Comparison of ENCODE assay signal across 20 cellular contexts in the genomic region with DNA sequence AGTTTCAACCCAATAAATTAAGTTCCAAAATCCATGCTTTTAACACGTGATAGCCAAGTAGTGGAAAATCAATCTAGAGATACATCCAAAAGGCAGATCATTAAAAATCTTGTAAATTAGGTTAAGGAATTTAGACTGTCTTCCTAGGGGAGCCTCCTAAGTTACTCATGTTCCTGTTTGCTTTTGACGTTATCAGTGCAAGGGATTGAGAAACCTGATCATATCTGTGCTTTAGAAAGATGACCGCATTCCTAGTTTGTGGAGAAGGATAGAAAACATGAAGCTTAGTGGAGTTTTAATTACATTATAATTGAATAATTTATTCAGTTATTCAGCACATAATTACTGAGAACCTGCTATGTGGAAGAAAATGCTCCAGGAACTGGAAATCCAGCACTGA.
DNase-seq lines count a peak whose midpoint lies in the region; ATAC-seq and TF ChIP-seq lines count a peak whose summit lies in the region.
"Had no signal": no experiment of that assay in that cellular context is flagged by ENCODE, and none has a peak within 500 bp of the region (broad histone marks: within the 10 kb centered on the region; RNA-seq: fewer than 3 reads in every experiment).

No MANE protein-coding gene starts in this region.

- H3K36me3 Mint-ChIP-seq in glutamatergic neuron (ENCODE audit: unreplicated experiment): no peaks in the 10 kb centered on the region
- H3K36me3 Mint-ChIP-seq in activated CD8-positive, alpha-beta memory T cell treated with anti-CD3 and anti-CD28 coated beads, Interleukin-2, amount 10 ng/mL, durations not matched to agents 7 days and 5 days: no peaks in the 10 kb centered on the region
- H3K36me3 Mint-ChIP-seq: CD14-positive monocyte; CD4-positive, alpha-beta memory T cell had no signal

- peaks cover 9% of the 10 kb centered on the region for H3K4me1 Mint-ChIP-seq in glutamatergic neuron (ENCODE audit: low read depth, unreplicated experiment)
- H3K4me1 Mint-ChIP-seq in activated CD8-positive, alpha-beta memory T cell treated with anti-CD3 and anti-CD28 coated beads, Interleukin-2, amount 10 ng/mL, durations not matched to agents 7 days and 5 days: no peaks in the 10 kb centered on the region
- H3K4me1 Mint-ChIP-seq: B cell; CD14-positive monocyte; CD4-positive, alpha-beta memory T cell had no signal

- H3K4me1 ChIP-seq in BLaER1 (peaks cover 6% of the 10 kb centered on the region; the same call in 1 of the 2 replicates), uterus (no peaks in the 10 kb centered on the region)
- H3K4me1 ChIP-seq: HAP-1 had no signal

- TF ChIP-seq CTCF in LNCaP clone FGC (IDR thresholded peaks at IDR 0.05; ENCODE audit: control insufficient read depth, extremely low read depth, insufficient read depth) (no peak), glutamatergic neuron (IDR thresholded peaks at IDR 0.05; ENCODE audit: partially characterized antibody, unreplicated experiment) (no peak), uterus (IDR thresholded peaks at IDR 0.05) (no peak)

- H3K27me3 ChIP-seq in BLaER1 (no peaks in the 10 kb centered on the region), uterus (no peaks in the 10 kb centered on the region)
- H3K27me3 ChIP-seq: BLaER1 treated with 17β-estradiol and CSF1 and Interleukin-3, amounts not matched to agents 10 nM and 100 nM had no signal

- DNase-seq in LNCaP clone FGC (ENCODE audit: low read depth): peak; percentile 26
- no peak for DNase-seq in glutamatergic neuron
- DNase-seq in uterus: no peak
- no peak for DNase-seq in activated CD8-positive, alpha-beta memory T cell treated with anti-CD3 and anti-CD28 coated beads, Interleukin-2, amount 10 ng/mL, durations not matched to agents 7 days and 5 days
- DNase-seq in SIG-M5 treated with dmso at 0.1 percent for 504 hours (lab: John Stamatoyannopoulos, UW; ENCODE audit: unreplicated experiment): no peak
- DNase-seq: CD4-positive, alpha-beta memory T cell; COR-L47; DMS153; DMS79; EL; GDM1; GOT3; HFFc6 had no signal

- H3K27ac ChIP-seq in BLaER1 (no peak overlapping the region), uterus (no peak overlapping the region)
- H3K27ac ChIP-seq: 22Rv1 had no signal

- peak overlapping the region; percentile 60 for H3K27ac Mint-ChIP-seq in glutamatergic neuron (ENCODE audit: unreplicated experiment)
- H3K27ac Mint-ChIP-seq in activated CD8-positive, alpha-beta memory T cell treated with anti-CD3 and anti-CD28 coated beads, Interleukin-2, amount 10 ng/mL, durations not matched to agents 7 days and 5 days: no peak overlapping the region
- H3K27ac Mint-ChIP-seq: B cell; CD14-positive monocyte; CD4-positive, alpha-beta memory T cell; HFFc6 had no signal

- ATAC-seq in activated CD8-positive, alpha-beta memory T cell treated with anti-CD3 and anti-CD28 coated beads, Interleukin-2, amount 10 ng/mL, durations not matched to agents 7 days and 5 days: no peak
- ATAC-seq: GM12878 had no signal

- CTCF ChIA-PET in activated CD8-positive, alpha-beta memory T cell treated with anti-CD3 and anti-CD28 coated beads, Interleukin-2, amount 10 ng/mL, durations not matched to agents 7 days and 5 days (lab: Charles Lee): no interaction called here

- no peak overlapping the region for H3K4me3 Mint-ChIP-seq in glutamatergic neuron (ENCODE audit: unreplicated experiment)
- H3K4me3 Mint-ChIP-seq in activated CD8-positive, alpha-beta memory T cell treated with anti-CD3 and anti-CD28 coated beads, Interleukin-2, amount 10 ng/mL, durations not matched to agents 7 days and 5 days: no peak overlapping the region
- H3K4me3 Mint-ChIP-seq: B cell; CD14-positive monocyte; CD4-positive, alpha-beta memory T cell; HFFc6 had no signal

- H3K27me3 Mint-ChIP-seq in glutamatergic neuron (ENCODE audit: unreplicated experiment): peaks cover 2% of the 10 kb centered on the region
- no peaks in the 10 kb centered on the region for H3K27me3 Mint-ChIP-seq in activated CD8-positive, alpha-beta memory T cell treated with anti-CD3 and anti-CD28 coated beads, Interleukin-2, amount 10 ng/mL, durations not matched to agents 7 days and 5 days
- H3K27me3 Mint-ChIP-seq: B cell; CD4-positive, alpha-beta memory T cell had no signal

- H3K9me3 Mint-ChIP-seq in glutamatergic neuron (ENCODE audit: unreplicated experiment): no peaks in the 10 kb centered on the region
- H3K9me3 Mint-ChIP-seq in activated CD8-positive, alpha-beta memory T cell treated with anti-CD3 and anti-CD28 coated beads, Interleukin-2, amount 10 ng/mL, durations not matched to agents 7 days and 5 days (ENCODE audit: low read depth): no peaks in the 10 kb centered on the region
- H3K9me3 Mint-ChIP-seq: CD4-positive, alpha-beta memory T cell had no signal

- H3K4me2 ChIP-seq in BLaER1: peak overlapping the region; percentile 17; the same call in 1 of the 2 replicates

- H3K9ac ChIP-seq in BLaER1: no peak overlapping the region
- H3K9ac ChIP-seq: BLaER1 treated with 17β-estradiol and CSF1 and Interleukin-3, amounts not matched to agents 10 nM and 100 nM had no signal

- H3K36me3 ChIP-seq in BLaER1: no peaks in the 10 kb centered on the region
- H3K36me3 ChIP-seq in uterus: no peaks in the 10 kb centered on the region
- H3K36me3 ChIP-seq: BLaER1 treated with 17β-estradiol and CSF1 and Interleukin-3, amounts not matched to agents 10 nM and 100 nM; HAP-1 had no signal

- H3K4me3 ChIP-seq in BLaER1 (no peak overlapping the region), LNCaP clone FGC (ENCODE audit: low read depth, low read length) (no peak overlapping the region), uterus (no peak overlapping the region)
- H3K4me3 ChIP-seq: BLaER1 treated with 17β-estradiol and CSF1 and Interleukin-3, amounts not matched to agents 10 nM and 100 nM; GM12878; HAP-1 had no signal

- TF ChIP-seq POLR2A in uterus (IDR thresholded peaks at IDR 0.05): no peak

- intact Hi-C loops in uterus (cut with DNase I; ENCODE audit: low total_unique reads): no loop called here

- H3K9me3 ChIP-seq in BLaER1: no peaks in the 10 kb centered on the region
- no peaks in the 10 kb centered on the region for H3K9me3 ChIP-seq in uterus
- H3K9me3 ChIP-seq: BLaER1 treated with 17β-estradiol and CSF1 and Interleukin-3, amounts not matched to agents 10 nM and 100 nM; HAP-1 had no signal

- H4K20me1 ChIP-seq in BLaER1: no peaks in the 10 kb centered on the region
- H4K20me1 ChIP-seq: BLaER1 treated with 17β-estradiol and CSF1 and Interleukin-3, amounts not matched to agents 10 nM and 100 nM had no signal
